29 cellular contexts compared by ENCODE assay signal in genomic region chr1:95551201-95551600, GRCh38.
A peak's percentile ranks its signal among the peaks of the same experiment; 100 is the strongest.
DNase-seq lines count a peak whose midpoint lies in the region; ATAC-seq and TF ChIP-seq lines count a peak whose summit lies in the region.
"Had no signal": no experiment of that assay in that cellular context is flagged by ENCODE, and none has a peak within 500 bp of the region (broad histone marks: within the 10 kb centered on the region; RNA-seq: fewer than 3 reads in every experiment).

No MANE protein-coding gene starts in this region.

- H3K4me1 ChIP-seq in SK-N-SH (ENCODE audit: control insufficient read depth in 1 of 2, insufficient read depth in 2 of 2, low read depth in 1 of 2, low read length in 1 of 2): peaks cover 0 to 13% of the 10 kb centered on the region in 2 experiments; a peak in 2 of 4 replicates
- H3K4me1 ChIP-seq: A549; BE2C; BLaER1; BLaER1 treated with 17β-estradiol and CSF1 and Interleukin-3, amounts not matched to agents 10 nM and 100 nM; Caco-2 had no signal

- no peak overlapping the region for H3K9ac ChIP-seq in SK-N-SH
- H3K9ac ChIP-seq: BLaER1; BLaER1 treated with 17β-estradiol and CSF1 and Interleukin-3, amounts not matched to agents 10 nM and 100 nM had no signal

- H3K9me2 ChIP-seq in SK-N-SH: no peaks in the 10 kb centered on the region

- no peak overlapping the region for H3K4me2 ChIP-seq in SK-N-SH
- H3K4me2 ChIP-seq: A549; BLaER1; BLaER1 treated with 17β-estradiol and CSF1 and Interleukin-3, amounts not matched to agents 10 nM and 100 nM had no signal

- no peak for TF ChIP-seq CTCF in SK-N-SH (IDR thresholded peaks at IDR 0.05)

- POLR2A ChIA-PET in SK-N-SH (lab: Yijun Ruan, JAX): interaction anchor here (1.0 to 2.0 kb wide), 3 partner anchors 155 to 169 kb away, joined by 4 to 6 read pairs (median 4); no protein-coding TSS in a partner anchor

- TF ChIP-seq RAD21 in SK-N-SH (IDR thresholded peaks at IDR 0.05; ENCODE audit: low read length): no peak; the same call in none of the 2 replicates

- peak overlapping the region in 1 of 2 experiments; percentile 93; a peak in 2 of 4 replicates for H3K27ac ChIP-seq in SK-N-SH (ENCODE audit: low read depth in 2 of 2, low read length in 1 of 2)
- H3K27ac ChIP-seq: 22Rv1; A549; BLaER1; BLaER1 treated with 17β-estradiol and CSF1 and Interleukin-3, amounts not matched to agents 10 nM and 100 nM; C4-2B had no signal

- no peaks in the 10 kb centered on the region for H3F3A ChIP-seq in SK-N-SH (replicated peaks; ENCODE audit: insufficient read depth)

- H3K36me3 ChIP-seq in SK-N-SH (replicated peaks in 1 of 2; ENCODE audit: control insufficient read depth in 1 of 2, insufficient read depth in 2 of 2, low read length in 1 of 2): no peaks in the 10 kb centered on the region
- H3K36me3 ChIP-seq: BE2C; BLaER1; BLaER1 treated with 17β-estradiol and CSF1 and Interleukin-3, amounts not matched to agents 10 nM and 100 nM had no signal

- no peak overlapping the region for H2AFZ ChIP-seq in SK-N-SH (ENCODE audit: low read depth)

- H3K9me3 ChIP-seq in SK-N-SH: no peaks in the 10 kb centered on the region
- H3K9me3 ChIP-seq: A549, BE2C, Caco-2 had no signal

- no peak for DNase-seq in SK-N-SH
- DNase-seq in dedifferentiated amniotic fluid mesenchymal stem cell (ENCODE audit: extremely low spot score): no peak
- DNase-seq: 8988T; ACHN; AML-193; BE2C; C1 segment of cervical spinal cord; Caco-2; Calu3; CD4-positive, alpha-beta memory T cell; CD4-positive, alpha-beta T cell; CD4-positive, CD25-positive, alpha-beta regulatory T cell; CD8-positive, alpha-beta memory T cell; CD8-positive, alpha-beta T cell; COR-L47; DMS 273 treated with DMSO at 0.1 percent for 48 hours; DMS153; DMS53; DMS79; DMS79 treated with DMSO at 0.1 percent for 48 hours; DND-41; EL had no signal

- ATAC-seq in SK-N-SH treated with all-trans-retinoic acid at 6 μM for 48 hours (no peak), HG02884 (IDR thresholded peaks at IDR 0.05; ENCODE audit: unreplicated experiment) (no peak)
- ATAC-seq: A549; CD8-positive, alpha-beta T cell had no signal

- no peaks in the 10 kb centered on the region for H3K27me3 ChIP-seq in SK-N-SH (ENCODE audit: insufficient read depth)
- H3K27me3 ChIP-seq: BE2C; BLaER1; BLaER1 treated with 17β-estradiol and CSF1 and Interleukin-3, amounts not matched to agents 10 nM and 100 nM had no signal

- no peaks in the 10 kb centered on the region for H4K20me1 ChIP-seq in SK-N-SH (ENCODE audit: insufficient read depth)
- H4K20me1 ChIP-seq: BLaER1; BLaER1 treated with 17β-estradiol and CSF1 and Interleukin-3, amounts not matched to agents 10 nM and 100 nM had no signal

- no peak overlapping the region for H3K4me3 ChIP-seq in SK-N-SH (ENCODE audit: low read depth in 2 of 2, low read length in 1 of 2)
- H3K4me3 ChIP-seq: A549; BLaER1; BLaER1 treated with 17β-estradiol and CSF1 and Interleukin-3, amounts not matched to agents 10 nM and 100 nM had no signal

- TF ChIP-seq EP300 in SK-N-SH (IDR thresholded peaks at IDR 0.05; ENCODE audit: borderline replicate concordance in 1 of 2, low read depth in 1 of 2, low read length in 1 of 2): peak in 1 of 2 experiments; percentile 99; a peak in 2 of 4 replicates

- no peaks in the 10 kb centered on the region for H3K79me2 ChIP-seq in SK-N-SH (ENCODE audit: insufficient read depth)

- CTCF ChIA-PET in SK-N-SH (lab: Yijun Ruan, JAX): interaction anchor here (0.6 to 1.8 kb wide), 2 partner anchors 59 to 242 kb away, joined by 3 to 6 read pairs; no protein-coding TSS in a partner anchor

TF ChIP-seq in SK-N-SH, 30 proteins besides CTCF, POLR2A, EP300 and RAD21 (continues in another document):
- TF ChIP-seq REST (IDR thresholded peaks at IDR 0.05; ENCODE audit: low read depth, low read length) (no peak), PBX3 (IDR thresholded peaks at IDR 0.05) (no peak), FOSL2 (IDR thresholded peaks at IDR 0.05; ENCODE audit: borderline replicate concordance, low read depth) (no peak), RCOR1 (IDR thresholded peaks at IDR 0.05; ENCODE audit: low read length) (peak; percentile 94), NFIC (IDR thresholded peaks at IDR 0.05; ENCODE audit: borderline replicate concordance) (no peak)

TF ChIP-seq in SK-N-SH treated with all-trans-retinoic acid at 6 μM for 48 hours, 23 proteins besides CTCF, POLR2A, EP300 and RAD21:
- no peak for TF ChIP-seq ESRRG (CRISPR knock-in tag; IDR thresholded peaks at IDR 0.05)
- TF ChIP-seq TCF4 (CRISPR knock-in tag; IDR thresholded peaks at IDR 0.05; ENCODE audit: borderline replicate concordance): peak; percentile 63; the same call in 1 of the 2 replicates
- no peak for TF ChIP-seq CREB5 (CRISPR knock-in tag; IDR thresholded peaks at IDR 0.05; ENCODE audit: low read depth)
- no peak for TF ChIP-seq TSHZ2 (CRISPR knock-in tag; IDR thresholded peaks at IDR 0.05)
